Comparison of ENCODE assay signal across 35 cellular contexts in genomic region chr4:111013846-111014245, GRCh38.
"Had no signal": no experiment of that assay in that cellular context is flagged by ENCODE, and none has a peak within 500 bp of the region (broad histone marks: within the 10 kb centered on the region; RNA-seq: fewer than 3 reads in every experiment).

No MANE protein-coding gene starts in this region.

- H3K4me3 ChIP-seq: MG63 had no signal

- H3K27me3 ChIP-seq: MG63 had no signal

- DNase-seq: Karpas-422, Kasumi-1, MG63, MM.1S, MV-4-11, NCI-H1048, NCI-H1092, NCI-H1092 treated with DMSO at 0.1 percent for 48 hours, NCI-H1105, NCI-H1105 treated with DMSO at 0.1 percent for 48 hours, NCI-H1417, NCI-H1417 treated with DMSO at 0.1 percent for 48 hours, NCI-H1436, NCI-H1436 treated with DMSO at 0.1 percent for 48 hours, NCI-H146, NCI-H1694, NCI-H1694 treated with DMSO at 0.1 percent for 48 hours, NCI-H187, NCI-H187 treated with DMSO at 0.1 percent for 48 hours, NCI-H1930, NCI-H2029, NCI-H2029 treated with DMSO at 0.1 percent for 48 hours, NCI-H2081, NCI-H2081 treated with DMSO at 0.1 percent for 48 hours, NCI-H2107, NCI-H2171, NCI-H2171 treated with DMSO at 0.1 percent for 48 hours, NCI-H2227 treated with DMSO at 0.1 percent for 48 hours, NCI-H226, NCI-H345, NCI-H446, NCI-H446 treated with DMSO at 0.1 percent for 48 hours, NCI-H510A, NCI-H510A treated with DMSO at 0.1 percent for 48 hours, NCI-H524 had no signal

- H3K9me3 ChIP-seq: MG63 had no signal

- H3K36me3 ChIP-seq: MG63 had no signal
